Comparison of ENCODE assay signal across 20 cellular contexts in the genomic region with DNA sequence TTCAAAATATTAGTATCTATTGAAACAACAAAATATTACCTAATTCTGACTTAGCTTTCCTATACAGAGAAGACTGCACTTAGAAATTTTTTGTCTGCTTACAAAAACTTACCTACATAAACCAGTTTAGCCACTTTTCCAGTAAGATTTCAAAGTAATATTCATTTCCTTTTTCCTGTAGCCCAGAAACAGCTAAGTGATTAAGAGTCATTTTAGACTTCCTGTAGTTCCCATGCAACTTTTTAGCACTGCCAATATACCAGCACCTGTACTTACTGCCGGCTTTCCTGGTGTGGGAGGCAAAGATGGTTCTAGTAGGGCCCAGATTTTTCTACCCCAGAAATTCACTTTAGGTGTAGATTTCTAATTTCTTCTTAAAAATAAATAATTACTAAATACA. TPM values are rescaled to one million over a fixed set of nuclear protein-coding genes. Genes with fewer than 3 reads are reported as not detected.
DNase-seq lines count a peak whose midpoint lies in the region; ATAC-seq and TF ChIP-seq lines count a peak whose summit lies in the region.
"Had no signal": no experiment of that assay in that cellular context is flagged by ENCODE, and none has a peak within 500 bp of the region (broad histone marks: within the 10 kb centered on the region; RNA-seq: fewer than 3 reads in every experiment).

No MANE protein-coding gene starts in this region.

- no peak overlapping the region for H3K4me3 Mint-ChIP-seq in progenitor cell of endocrine pancreas (ENCODE audit: low read depth)
- no peak overlapping the region for H3K4me3 Mint-ChIP-seq in nephron progenitor cell
- H3K4me3 Mint-ChIP-seq: dendritic cell treated with granulocyte-macrophage colony-stimulating factor and Interleukin-4, amounts not matched to agents 40 ng/mL and 50 ng/mL, for 4 days had no signal

- H3K9me3 Mint-ChIP-seq in progenitor cell of endocrine pancreas (ENCODE audit: low read depth) (no peaks in the 10 kb centered on the region), nephron progenitor cell (no peaks in the 10 kb centered on the region)
- H3K9me3 Mint-ChIP-seq: activated naive CD4-positive, alpha-beta T cell treated with anti-CD3 and anti-CD28 coated beads, Interleukin-2, amount 50 U/mL, for 72 hours; dendritic cell treated with granulocyte-macrophage colony-stimulating factor and Interleukin-4, amounts not matched to agents 40 ng/mL and 50 ng/mL, for 4 days had no signal

- H3K4me1 ChIP-seq in DOHH2 (ENCODE audit: control insufficient read depth, low read length) = peaks cover 30% of the 10 kb centered on the region
- H3K4me1 ChIP-seq in Loucy (ENCODE audit: insufficient read depth, low read length, poor library complexity, severe bottlenecking) = peaks cover 31% of the 10 kb centered on the region

- ATAC-seq in GM21447 (IDR thresholded peaks at IDR 0.05; ENCODE audit: unreplicated experiment) = no peak
- ATAC-seq: heart left ventricle, sciatic nerve had no signal

- H3K36me3 Mint-ChIP-seq in progenitor cell of endocrine pancreas (ENCODE audit: insufficient read depth) = peaks cover 15% of the 10 kb centered on the region
- peaks cover 59% of the 10 kb centered on the region for H3K36me3 Mint-ChIP-seq in nephron progenitor cell (ENCODE audit: low read depth)

- no peak overlapping the region for H3K9ac ChIP-seq in Loucy (ENCODE audit: low read depth, low read length, poor library complexity, severe bottlenecking)
- H3K9ac ChIP-seq: SK-N-SH had no signal

- H3K36me3 ChIP-seq in DOHH2 (ENCODE audit: control insufficient read depth, low read length) (peaks cover 67% of the 10 kb centered on the region), Loucy (ENCODE audit: insufficient read depth, low read length) (peaks cover 71% of the 10 kb centered on the region)

- peaks cover 3% of the 10 kb centered on the region for H3K4me1 Mint-ChIP-seq in progenitor cell of endocrine pancreas (ENCODE audit: low read depth)
- H3K4me1 Mint-ChIP-seq in nephron progenitor cell = no peaks in the 10 kb centered on the region

- H3K27ac ChIP-seq in DOHH2 (ENCODE audit: low read depth, low read length) (peak overlapping the region; percentile 15; the same call in 1 of the 2 replicates), epithelial cell of prostate (peak overlapping the region; percentile 91)
- H3K27ac ChIP-seq: brain microvascular endothelial cell had no signal

- H3K4me3 ChIP-seq in DOHH2 (ENCODE audit: low read length) = no peak overlapping the region
- H3K4me3 ChIP-seq in Loucy (ENCODE audit: low read length, poor library complexity, severe bottlenecking) = peak overlapping the region; percentile 11
- H3K4me3 ChIP-seq: heart left ventricle had no signal

- H3K27ac Mint-ChIP-seq in progenitor cell of endocrine pancreas (peak overlapping the region; percentile 57), nephron progenitor cell (no peak overlapping the region)
- H3K27ac Mint-ChIP-seq: dendritic cell treated with granulocyte-macrophage colony-stimulating factor and Interleukin-4, amounts not matched to agents 40 ng/mL and 50 ng/mL, for 4 days had no signal

- TF ChIP-seq CTCF in DOHH2 (IDR thresholded peaks at IDR 0.05; ENCODE audit: low read depth, low read length, poor library complexity, severe bottlenecking) (no peak), Loucy (conservative IDR thresholded peaks at IDR 0.05; ENCODE audit: low read length) (no peak), progenitor cell of endocrine pancreas (IDR thresholded peaks at IDR 0.05; ENCODE audit: unreplicated experiment) (no peak), nephron progenitor cell (IDR thresholded peaks at IDR 0.05) (no peak)

- H3K27me3 Mint-ChIP-seq in progenitor cell of endocrine pancreas = no peaks in the 10 kb centered on the region
- H3K27me3 Mint-ChIP-seq in nephron progenitor cell (ENCODE audit: low read depth, poor library complexity) = no peaks in the 10 kb centered on the region
- H3K27me3 Mint-ChIP-seq: dendritic cell treated with granulocyte-macrophage colony-stimulating factor and Interleukin-4, amounts not matched to agents 40 ng/mL and 50 ng/mL, for 4 days had no signal

- DNase-seq in epithelial cell of prostate (ENCODE audit: low read depth, low spot score) (no peak), progenitor cell of endocrine pancreas (ENCODE audit: low spot score, unreplicated experiment) (no peak), activated gamma-delta T cell treated with Interleukin-2 at 50 U/mL for 16 hours (no peak), nephron progenitor cell (no peak)
- DNase-seq: activated CD4-positive, alpha-beta T cell treated with anti-CD3 and anti-CD28 coated beads for 48 hours; activated T-cell treated with anti-CD3 and anti-CD28 coated beads, Interleukin-2, amount 50 U/mL, for 1 hour; brain microvascular endothelial cell; Caco-2; GF-D8; heart left ventricle; islet precursor cell; NCI-H524 treated with DMSO at 0.1 percent for 48 hours; nucleus accumbens; SK-N-SH had no signal

- H4K20me1 ChIP-seq in DOHH2 (ENCODE audit: control insufficient read depth, insufficient read depth, low read depth, low read length) = no peaks in the 10 kb centered on the region
- H4K20me1 ChIP-seq in Loucy (ENCODE audit: insufficient read depth, low read length, poor library complexity, severe bottlenecking) = peaks cover 55% of the 10 kb centered on the region

- H3K27me3 ChIP-seq in DOHH2 (ENCODE audit: control insufficient read depth, low read length) (no peaks in the 10 kb centered on the region), Loucy (ENCODE audit: insufficient read depth, low read length, poor library complexity, severe bottlenecking) (no peaks in the 10 kb centered on the region)
- H3K27me3 ChIP-seq: brain microvascular endothelial cell, heart left ventricle had no signal

- H3K4me2 ChIP-seq in DOHH2 (ENCODE audit: low read length) = no peak overlapping the region
- peak overlapping the region; percentile 63 for H3K4me2 ChIP-seq in Loucy (ENCODE audit: low read depth, low read length, poor library complexity, severe bottlenecking)
- H3K4me2 ChIP-seq: SK-N-SH had no signal

- H3K79me2 ChIP-seq in DOHH2 (ENCODE audit: control insufficient read depth, low read length) (peaks cover 68% of the 10 kb centered on the region), Loucy (ENCODE audit: insufficient read depth, low read length) (peaks cover 74% of the 10 kb centered on the region)

- H2AFZ ChIP-seq in Loucy (ENCODE audit: low read length) = no peak overlapping the region

- H3F3A ChIP-seq in DOHH2 (ENCODE audit: control insufficient read depth, insufficient read depth) (peaks cover 2% of the 10 kb centered on the region; the same call in 1 of the 2 replicates), Loucy (ENCODE audit: low read depth) (peaks cover 8% of the 10 kb centered on the region; the same call in 1 of the 2 replicates)

- H3K9me3 ChIP-seq in DOHH2 (ENCODE audit: control insufficient read depth, insufficient read depth, low read length) (no peaks in the 10 kb centered on the region), Loucy (ENCODE audit: insufficient read depth, low read depth, low read length) (no peaks in the 10 kb centered on the region)
- H3K9me3 ChIP-seq: Caco-2, heart left ventricle, SK-N-SH had no signal

- H3K9me2 ChIP-seq in DOHH2 (replicated peaks; ENCODE audit: control insufficient read depth, low read length) (no peaks in the 10 kb centered on the region), Loucy (replicated peaks; ENCODE audit: low read depth, low read length) (no peaks in the 10 kb centered on the region)
- H3K9me2 ChIP-seq: SK-N-SH had no signal

RNA-seq across cellular contexts. Expression of gene NT5C2, which starts 21.8 kb away (rescaled TPM):
- 131 and 135 TPM in 2 replicates for total RNA-seq in progenitor cell of endocrine pancreas
